ENCODE assay signal across 22 cellular contexts in the genomic region with DNA sequence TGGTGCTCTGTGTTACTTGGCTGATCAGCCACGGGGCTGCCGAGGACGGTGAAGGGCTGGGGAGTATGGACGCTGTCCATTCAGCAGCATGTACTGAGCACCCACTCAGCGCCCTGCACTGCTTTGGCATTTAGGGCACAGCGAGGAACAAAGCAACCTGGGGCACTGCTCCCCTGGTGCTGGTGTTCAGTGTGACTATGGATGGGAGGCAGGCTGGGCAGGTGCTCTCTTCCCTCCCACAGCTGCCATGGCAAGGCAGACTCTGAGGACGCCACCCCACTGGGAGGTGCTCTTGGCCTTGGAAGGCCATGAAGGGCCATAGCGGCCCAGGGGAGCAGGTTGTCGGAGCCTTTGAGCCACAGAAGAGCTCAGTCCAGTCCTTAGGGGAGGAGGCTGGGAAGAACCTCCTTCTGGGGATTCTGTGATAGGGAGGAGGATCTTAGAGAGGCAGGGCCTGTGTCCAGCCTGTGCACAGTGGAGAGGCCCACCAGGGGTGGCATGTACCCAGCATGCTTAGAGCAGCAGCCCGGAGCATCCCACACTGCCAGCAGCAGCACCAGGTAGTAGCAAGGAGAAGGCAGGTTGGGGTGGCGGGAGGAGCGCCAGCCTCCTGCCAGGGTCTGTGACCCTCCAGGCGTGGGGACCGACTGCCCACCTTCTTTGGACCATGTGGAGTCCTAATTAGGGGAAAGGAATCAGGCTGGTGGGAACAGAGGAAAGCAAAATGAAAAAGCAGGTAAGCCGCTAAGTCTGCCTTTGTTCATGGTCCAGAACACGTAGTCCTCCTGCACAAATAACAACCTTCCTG.
DNase-seq lines count a peak whose midpoint lies in the region; ATAC-seq and TF ChIP-seq lines count a peak whose summit lies in the region.
"Had no signal": no experiment of that assay in that cellular context is flagged by ENCODE, and none has a peak within 500 bp of the region (broad histone marks: within the 10 kb centered on the region; RNA-seq: fewer than 3 reads in every experiment).

No MANE protein-coding gene starts in this region.

- H3K9me3 ChIP-seq in thymus (ENCODE audit: control insufficient read depth), result no peaks in the 10 kb centered on the region

- H3K27ac Mint-ChIP-seq in endothelial cell (ENCODE audit: unreplicated experiment), result no peak overlapping the region
- H3K27ac Mint-ChIP-seq: CD8-positive, alpha-beta T cell had no signal

- TF ChIP-seq CTCF in coronary artery (IDR thresholded peaks at IDR 0.05) (no peak), endothelial cell (IDR thresholded peaks at IDR 0.05; ENCODE audit: unreplicated experiment) (no peak)

- H3K9me3 Mint-ChIP-seq in endothelial cell (ENCODE audit: unreplicated experiment), result no peaks in the 10 kb centered on the region

- no peaks in the 10 kb centered on the region for H3K4me1 Mint-ChIP-seq in endothelial cell (ENCODE audit: unreplicated experiment)

- H3K4me1 ChIP-seq in thymus (ENCODE audit: control insufficient read depth, insufficient read depth, low read length), result no peaks in the 10 kb centered on the region

- H3K4me3 ChIP-seq in coronary artery (no peak overlapping the region), thymus (ENCODE audit: low read length) (no peak overlapping the region)

- WGBS in thymus, result 92% methylated on average over 16 of the region's 16 CpGs

- no peaks in the 10 kb centered on the region for H3K36me3 ChIP-seq in thymus (ENCODE audit: control insufficient read depth, insufficient read depth)

- no peaks in the 10 kb centered on the region for H3K27me3 ChIP-seq in thymus (ENCODE audit: control insufficient read depth, insufficient read depth)

- H3K27me3 Mint-ChIP-seq in endothelial cell (ENCODE audit: unreplicated experiment), result peaks cover 4% of the 10 kb centered on the region

- no peak for ATAC-seq in GM19023 (IDR thresholded peaks at IDR 0.05; ENCODE audit: unreplicated experiment)
- ATAC-seq: CD8-positive, alpha-beta T cell had no signal

- H3K4me3 Mint-ChIP-seq in endothelial cell (ENCODE audit: unreplicated experiment), result no peak overlapping the region
- H3K4me3 Mint-ChIP-seq: CD8-positive, alpha-beta T cell had no signal

- H3K36me3 Mint-ChIP-seq in endothelial cell (ENCODE audit: low read depth, unreplicated experiment), result peaks cover 11% of the 10 kb centered on the region
- H3K36me3 Mint-ChIP-seq: CD8-positive, alpha-beta T cell had no signal

- H3K27ac ChIP-seq in coronary artery (no peak overlapping the region), thymus (ENCODE audit: low read depth) (peak overlapping the region; percentile 47)

- DNase-seq in activated effector memory CD4-positive, alpha-beta T cell treated with anti-CD3 and anti-CD28 coated beads, Interleukin-2, amount 50 U/mL, for 16 hours, result peak; percentile 50
- DNase-seq in activated effector memory CD4-positive, alpha-beta T cell treated with Interleukin-2 at 50 U/mL for 16 hours, result no peak
- DNase-seq in coronary artery (ENCODE audit: low spot score) (peak; percentile 31), mesenteric fat pad (ENCODE audit: low spot score) (peak; percentile 76), endothelial cell (ENCODE audit: low spot score) (no peak), NCI-H1417 (lab: John Stamatoyannopoulos, UW) (no peak)
- DNase-seq: 8988T; AML-193; C1 segment of cervical spinal cord; Calu3; CD8-positive, alpha-beta T cell; DMS53; GDM1; Karpas-422; MV-4-11; NCI-H1694 treated with DMSO at 0.1 percent for 48 hours; NCI-H2081 treated with DMSO at 0.1 percent for 48 hours; NCI-H2171 treated with DMSO at 0.1 percent for 48 hours; NCI-H526; SHP77 had no signal

Comparison
In these comparisons a context has a peak if more than half of its experiments do, and no peak if none do; other contexts are left out.
1. DNase-seq: peak in activated effector memory CD4-positive, alpha-beta T cell treated with anti-CD3 and anti-CD28 coated beads, Interleukin-2, amount 50 U/mL, for 16 hours (single experiment), coronary artery (single experiment) and mesenteric fat pad (single experiment); none in activated effector memory CD4-positive, alpha-beta T cell treated with Interleukin-2 at 50 U/mL for 16 hours (single experiment), endothelial cell (single experiment) and NCI-H1417 (0 of 3).